Comparison of ENCODE assay signal across 16 cellular contexts in the genomic region with DNA sequence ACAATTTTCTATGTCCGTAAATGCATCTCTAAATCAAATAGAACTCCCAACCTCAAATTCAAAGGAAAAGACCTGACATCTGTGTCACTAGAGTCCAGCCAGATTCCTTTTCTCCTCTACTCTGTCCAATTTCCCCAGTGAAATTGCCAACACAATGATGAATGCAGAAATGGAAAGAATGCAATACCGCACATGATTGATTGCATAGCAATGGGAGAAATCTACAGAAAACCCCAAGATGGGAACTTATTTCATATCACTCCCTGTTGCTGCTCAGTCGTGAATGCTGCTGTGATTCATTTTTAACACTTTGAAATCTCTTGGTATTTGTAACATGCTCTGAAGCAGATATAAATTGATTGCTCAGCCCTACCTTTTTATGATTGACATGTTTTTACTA.
"Had no signal": no experiment of that assay in that cellular context is flagged by ENCODE, and none has a peak within 500 bp of the region (broad histone marks: within the 10 kb centered on the region; RNA-seq: fewer than 3 reads in every experiment).

No MANE protein-coding gene starts in this region.

- H3K36me3 ChIP-seq: esophagus muscularis mucosa, neutrophil, WERI-Rb-1 had no signal

- H3K27ac ChIP-seq: coronary artery, esophagus muscularis mucosa, neutrophil, parathyroid adenoma, WERI-Rb-1 had no signal

- H3K4me1 ChIP-seq: parathyroid adenoma had no signal

- DNase-seq: activated CD4-positive, alpha-beta T cell treated with anti-CD3 and anti-CD28 coated beads, Interleukin-2, amount 50 U/mL, for 48 hours; activated naive CD4-positive, alpha-beta T cell treated with anti-CD3 and anti-CD28 coated beads for 36 hours; foreskin melanocyte; kidney glomerular epithelial cell; left ventricle myocardium superior; mesenchymal stem cell; natural killer cell; stimulated activated CD4-positive, alpha-beta T cell treated with anti-CD3 and anti-CD28 coated beads, Interleukin-2, amount 100 ng/mL, for 48 hours; substantia nigra; T-helper 17 cell; WERI-Rb-1 had no signal

- H3K27me3 ChIP-seq: esophagus muscularis mucosa, neutrophil had no signal

- H3K9me3 ChIP-seq: esophagus muscularis mucosa, neutrophil had no signal

- H3K4me3 ChIP-seq: coronary artery, esophagus muscularis mucosa had no signal

- ATAC-seq: left ventricle myocardium superior; natural killer cell; stimulated activated memory B cell treated with anti-CD40 and anti-IgM and Interleukin-4, amounts not matched to agents 10 μg/mL and 1 μg/mL and 100 μg/mL, for 72 hours; T-helper 17 cell had no signal
